8 cellular contexts compared by ENCODE assay signal in the genomic region with DNA sequence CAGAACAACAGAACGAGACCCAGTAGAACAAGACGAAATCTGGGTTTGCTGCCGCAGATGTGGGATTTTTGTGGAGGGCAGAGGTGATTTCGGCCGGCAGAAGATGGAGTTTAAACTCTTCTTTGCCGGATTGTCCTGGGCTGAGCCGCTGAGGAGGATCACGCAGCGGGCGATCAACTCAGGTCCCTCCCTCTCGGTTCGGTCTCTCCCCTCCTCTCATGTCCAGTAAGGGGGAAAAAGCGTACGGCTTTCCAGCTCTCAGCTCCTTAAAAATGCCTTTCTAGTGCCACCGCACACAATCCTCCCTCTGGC. TPM values are rescaled to one million over a fixed set of nuclear protein-coding genes. Genes with fewer than 3 reads are reported as not detected.
DNase-seq lines count a peak whose midpoint lies in the region; ATAC-seq, FAIRE-seq and TF ChIP-seq lines count a peak whose summit lies in the region.

No MANE protein-coding gene starts in this region.

- H3K79me2 ChIP-seq in PC-3 (ENCODE audit: low read length) (peaks cover 68% of the 10 kb centered on the region), endothelial cell of umbilical vein (ENCODE audit: control insufficient read depth, insufficient read depth, low read length) (peaks cover 53% of the 10 kb centered on the region)

- no peak for TF ChIP-seq POLR2A in endothelial cell of umbilical vein (IDR thresholded peaks at IDR 0.05; ENCODE audit: low read depth, low read length)

- POLR2A ChIA-PET in PC-3 (lab: Charles Lee; ENCODE audit: unreplicated experiment) (no interaction called here), endothelial cell of umbilical vein (lab: Charles Lee) (no interaction called here)

- dilution Hi-C loops in endothelial cell of umbilical vein (cut with MboI; ENCODE audit: extremely low pct_ligation_motif_present, low sequenced_read_pairs) = no loop called here

- ATAC-seq in PC-3 (no peak), HG03196 (IDR thresholded peaks at IDR 0.05; ENCODE audit: unreplicated experiment) (no peak)

- H3K9me3 ChIP-seq in PC-3 (ENCODE audit: low read length) (no peaks in the 10 kb centered on the region), endothelial cell of umbilical vein (replicated peaks; ENCODE audit: control insufficient read depth, insufficient read depth, low read length) (no peaks in the 10 kb centered on the region), neutrophil (no peaks in the 10 kb centered on the region)

- peak overlapping the region; percentile 93 for H3K4me2 ChIP-seq in PC-3 (ENCODE audit: low read length)
- peak overlapping the region; percentile 73 for H3K4me2 ChIP-seq in endothelial cell of umbilical vein (ENCODE audit: insufficient read depth, low read length)

- H2AFZ ChIP-seq in PC-3 (ENCODE audit: low read length) (peak overlapping the region; percentile 53; the same call in 1 of the 2 replicates), endothelial cell of umbilical vein (ENCODE audit: low read depth, low read length) (peak overlapping the region; percentile 49)

- CTCF ChIA-PET in PC-3 (lab: Charles Lee) = no interaction called here
- CTCF ChIA-PET in endothelial cell of umbilical vein (lab: Charles Lee) = interaction anchor here (0.7 to 7.8 kb wide), 10 partner anchors 10 to 229 kb away, joined by 3 to 249 read pairs (median 9); partner anchors contain the start of genes NEK8, RPL23A and TLCD1

- H3K4me1 ChIP-seq in PC-3 (ENCODE audit: insufficient read depth, low read length) (peaks cover 45% of the 10 kb centered on the region), endothelial cell of umbilical vein (ENCODE audit: control insufficient read depth, extremely low read depth, insufficient read depth, low read length) (peaks cover 39% of the 10 kb centered on the region), neutrophil (ENCODE audit: control insufficient read depth in 1 of 2, insufficient read depth in 1 of 2, low read depth in 1 of 2, low read length in 1 of 2) (peaks cover 56 to 58% of the 10 kb centered on the region in 2 experiments)

- H3K4me3 ChIP-seq in PC-3 (ENCODE audit: low read length) (peak overlapping the region; percentile 91), endothelial cell of umbilical vein (replicated peaks in 1 of 3; ENCODE audit: insufficient read depth in 1 of 3, low read depth in 1 of 3, low read length in 3 of 3) (peak overlapping the region; percentile 74 to 95 (median 80)), neutrophil (ENCODE audit: low read depth in 1 of 2, low read length in 1 of 2) (peak overlapping the region; percentile 97 to 98)

- peaks cover 6% of the 10 kb centered on the region; the same call in 1 of the 2 replicates for H3K36me3 ChIP-seq in PC-3 (ENCODE audit: low read depth, low read length)
- H3K36me3 ChIP-seq in endothelial cell of umbilical vein (ENCODE audit: control insufficient read depth in 2 of 2, extremely low read depth in 1 of 2, insufficient read depth in 2 of 2, low read length in 2 of 2) = no peaks in the 10 kb centered on the region
- peaks cover 2% of the 10 kb centered on the region for H3K36me3 ChIP-seq in neutrophil

- no peaks in the 10 kb centered on the region for H3F3A ChIP-seq in PC-3 (ENCODE audit: low read length, unreplicated experiment)

- H3K27me3 ChIP-seq in PC-3 (ENCODE audit: low read length) (no peaks in the 10 kb centered on the region), endothelial cell of umbilical vein (ENCODE audit: control insufficient read depth in 2 of 2, insufficient read depth in 2 of 2, low read length in 2 of 2) (no peaks in the 10 kb centered on the region), neutrophil (no peaks in the 10 kb centered on the region)

- peak; percentile 15 for FAIRE-seq in endothelial cell of umbilical vein (lab: Jason Lieb, UNC)

- H4K20me1 ChIP-seq in PC-3 (ENCODE audit: low read length) (no peaks in the 10 kb centered on the region), endothelial cell of umbilical vein (replicated peaks; ENCODE audit: control insufficient read depth, extremely low read depth, insufficient read depth, low read length) (peaks cover 3% of the 10 kb centered on the region)

- H3K9ac ChIP-seq in PC-3 (ENCODE audit: low read length) (peak overlapping the region; percentile 100), endothelial cell of umbilical vein (replicated peaks; ENCODE audit: extremely low read depth, insufficient read depth, low read length) (peak overlapping the region; percentile 85)

- intact Hi-C loops in PC-3 (cut with micrococcal nuclease) = loop anchor here (5.0 kb wide), 1 partner anchor 47 kb away; the partner anchor contains the start of gene DHRS13
- intact Hi-C loops in endothelial cell of umbilical vein (cut with micrococcal nuclease) = loop anchor here (1.0 to 5.0 kb wide), 2 partner anchors 23 to 52 kb away; partner anchors contain the start of gene FLOT2

- BruUV-seq in PC-3 (replicated peaks; lab: Mats Ljungman, UMichigan) (TSS peak; percentile 22), endothelial cell of umbilical vein (replicated peaks; lab: Mats Ljungman, UMichigan) (TSS peak; percentile 20)

- H3K9me1 ChIP-seq in endothelial cell of umbilical vein (replicated peaks; ENCODE audit: control insufficient read depth, extremely low read depth, insufficient read depth, low read length) = no peaks in the 10 kb centered on the region

- DNase-seq in D341Med (ENCODE audit: low spot score) (peak; percentile 59), PC-3 (no peak), endothelial cell of umbilical vein (ENCODE audit: low read depth, low spot score) (no peak), NCI-H1436 treated with DMSO at 0.1 percent for 48 hours (lab: John Stamatoyannopoulos, UW) (no peak), retina (no peak), GDM1 (lab: John Stamatoyannopoulos, UW) (no peak)

- no peaks in the 10 kb centered on the region for H3K9me2 ChIP-seq in PC-3 (replicated peaks; ENCODE audit: low read length)

- TF ChIP-seq CTCF in PC-3 (conservative IDR thresholded peaks at IDR 0.05; ENCODE audit: low read depth, low read length) = no peak
- no peak for TF ChIP-seq CTCF in endothelial cell of umbilical vein (IDR thresholded peaks at IDR 0.05; ENCODE audit: extremely low read depth in 1 of 2, insufficient read depth in 1 of 2, low read depth in 1 of 2, low read length in 2 of 2)
- TF ChIP-seq CTCF in neutrophil (IDR thresholded peaks at IDR 0.05) = peak; percentile 32

- peak overlapping the region; percentile 99 for H3K27ac ChIP-seq in PC-3 (ENCODE audit: low read length)
- H3K27ac ChIP-seq in endothelial cell of umbilical vein (ENCODE audit: insufficient read depth, low read depth, low read length) = peak overlapping the region; percentile 82
- H3K27ac ChIP-seq in neutrophil = peak overlapping the region; percentile 98

TF ChIP-seq in endothelial cell of umbilical vein, 7 proteins besides CTCF, POLR2A, EP300 and RAD21 (continues in another document):
- TF ChIP-seq MYC (IDR thresholded peaks at IDR 0.05; ENCODE audit: low read depth, low read length) = no peak
- no peak for TF ChIP-seq JUN (IDR thresholded peaks at IDR 0.05; ENCODE audit: borderline replicate concordance, insufficient read depth, insufficient read length, low read depth)
- no peak for TF ChIP-seq POLR2AphosphoS5 (IDR thresholded peaks at IDR 0.05; ENCODE audit: insufficient read depth, low read depth, low read length)
- TF ChIP-seq EZH2 (IDR thresholded peaks at IDR 0.05; ENCODE audit: borderline replicate concordance, low read depth, low read length, severe bottlenecking) = no peak

RNA-seq across cellular contexts. Expression of gene PHF12, which starts 2.5 kb away (rescaled TPM):
- total RNA-seq in PC-3 (2014; rRNA removed) (20.6 and 25.0 TPM in 2 replicates), endothelial cell of umbilical vein (36.4 and 44.2 TPM in 2 replicates)
- polyA plus RNA-seq in endothelial cell of umbilical vein = 24.3 and 26.6 TPM in 2 replicates
- polyA plus RNA-seq in endothelial cell of umbilical vein (2011; cell fraction: cytosol; rRNA removed) = 19.5 and 23.3 TPM in 2 replicates
- 50.6 and 57.4 TPM in 2 replicates for polyA plus RNA-seq in endothelial cell of umbilical vein (2011; cell fraction: nucleus; rRNA removed)
- polyA plus RNA-seq in endothelial cell of umbilical vein (2012) = 25.2 and 26.2 TPM in 2 replicates
- 31.8 and 35.6 TPM in 2 replicates for polyA minus RNA-seq in endothelial cell of umbilical vein
- 16.9 TPM for polyA minus RNA-seq in endothelial cell of umbilical vein (2011; cell fraction: cytosol; rRNA and poly(A)+ RNA removed)
- 31.7 and 34.7 TPM in 2 replicates for polyA minus RNA-seq in endothelial cell of umbilical vein (2011; cell fraction: nucleus; rRNA and poly(A)+ RNA removed)

RNA-seq across cellular contexts. Expression of gene DHRS13, which starts 46.0 kb away (rescaled TPM):
- total RNA-seq in PC-3 (2014; rRNA removed) = 4.9 and 5.1 TPM in 2 replicates
- 5.6 and 7.2 TPM in 2 replicates for total RNA-seq in endothelial cell of umbilical vein
- polyA plus RNA-seq in endothelial cell of umbilical vein = 8.2 and 9.3 TPM in 2 replicates
- polyA plus RNA-seq in endothelial cell of umbilical vein (2011; cell fraction: cytosol; rRNA removed) = 7.1 and 7.3 TPM in 2 replicates
- 5.3 and 6.0 TPM in 2 replicates for polyA plus RNA-seq in endothelial cell of umbilical vein (2011; cell fraction: nucleus; rRNA removed)
- polyA plus RNA-seq in endothelial cell of umbilical vein (2012) = 1.5 and 1.8 TPM in 2 replicates
- 2.4 and 3.6 TPM in 2 replicates for polyA minus RNA-seq in endothelial cell of umbilical vein
- 10.3 TPM for polyA minus RNA-seq in endothelial cell of umbilical vein (2011; cell fraction: cytosol; rRNA and poly(A)+ RNA removed)
- 2.5 TPM in 2 replicates for polyA minus RNA-seq in endothelial cell of umbilical vein (2011; cell fraction: nucleus; rRNA and poly(A)+ RNA removed)

RNA-seq across cellular contexts. Expression of gene FLOT2, which starts 51.3 kb away (rescaled TPM):
- total RNA-seq in PC-3 (2014; rRNA removed) (23.1 and 34.7 TPM in 2 replicates), endothelial cell of umbilical vein (131 and 169 TPM in 2 replicates)
- polyA plus RNA-seq in endothelial cell of umbilical vein = 180 and 184 TPM in 2 replicates
- 105 TPM in 2 replicates for polyA plus RNA-seq in endothelial cell of umbilical vein (2011; cell fraction: cytosol; rRNA removed)
- polyA plus RNA-seq in endothelial cell of umbilical vein (2011; cell fraction: nucleus; rRNA removed) = 77.0 and 84.7 TPM in 2 replicates
- polyA plus RNA-seq in endothelial cell of umbilical vein (2012) = 76.8 and 86.5 TPM in 2 replicates
- polyA minus RNA-seq in endothelial cell of umbilical vein = 187 and 214 TPM in 2 replicates
- polyA minus RNA-seq in endothelial cell of umbilical vein (2011; cell fraction: cytosol; rRNA and poly(A)+ RNA removed) = 70.7 TPM
- polyA minus RNA-seq in endothelial cell of umbilical vein (2011; cell fraction: nucleus; rRNA and poly(A)+ RNA removed) = 24.4 and 26.2 TPM in 2 replicates

RNA-seq across cellular contexts. Expression of gene SEZ6, which starts 57.0 kb away (rescaled TPM):
- total RNA-seq in PC-3 (2014; rRNA removed) (not detected in 2 replicates), endothelial cell of umbilical vein (not detected in 2 replicates)
- polyA plus RNA-seq in endothelial cell of umbilical vein = not detected in 2 replicates
- polyA plus RNA-seq in endothelial cell of umbilical vein (2011; cell fraction: cytosol; rRNA removed) = not detected in 2 replicates
- polyA plus RNA-seq in endothelial cell of umbilical vein (2011; cell fraction: nucleus; rRNA removed) = not detected in 2 replicates
- polyA plus RNA-seq in endothelial cell of umbilical vein (2012) = not detected in 2 replicates
- polyA minus RNA-seq in endothelial cell of umbilical vein = not detected in 2 replicates
- polyA minus RNA-seq in endothelial cell of umbilical vein (2011; cell fraction: cytosol; rRNA and poly(A)+ RNA removed) = not detected
- not detected in 2 replicates for polyA minus RNA-seq in endothelial cell of umbilical vein (2011; cell fraction: nucleus; rRNA and poly(A)+ RNA removed)
